ENCODE assay signal across 21 cellular contexts in the genomic region with DNA sequence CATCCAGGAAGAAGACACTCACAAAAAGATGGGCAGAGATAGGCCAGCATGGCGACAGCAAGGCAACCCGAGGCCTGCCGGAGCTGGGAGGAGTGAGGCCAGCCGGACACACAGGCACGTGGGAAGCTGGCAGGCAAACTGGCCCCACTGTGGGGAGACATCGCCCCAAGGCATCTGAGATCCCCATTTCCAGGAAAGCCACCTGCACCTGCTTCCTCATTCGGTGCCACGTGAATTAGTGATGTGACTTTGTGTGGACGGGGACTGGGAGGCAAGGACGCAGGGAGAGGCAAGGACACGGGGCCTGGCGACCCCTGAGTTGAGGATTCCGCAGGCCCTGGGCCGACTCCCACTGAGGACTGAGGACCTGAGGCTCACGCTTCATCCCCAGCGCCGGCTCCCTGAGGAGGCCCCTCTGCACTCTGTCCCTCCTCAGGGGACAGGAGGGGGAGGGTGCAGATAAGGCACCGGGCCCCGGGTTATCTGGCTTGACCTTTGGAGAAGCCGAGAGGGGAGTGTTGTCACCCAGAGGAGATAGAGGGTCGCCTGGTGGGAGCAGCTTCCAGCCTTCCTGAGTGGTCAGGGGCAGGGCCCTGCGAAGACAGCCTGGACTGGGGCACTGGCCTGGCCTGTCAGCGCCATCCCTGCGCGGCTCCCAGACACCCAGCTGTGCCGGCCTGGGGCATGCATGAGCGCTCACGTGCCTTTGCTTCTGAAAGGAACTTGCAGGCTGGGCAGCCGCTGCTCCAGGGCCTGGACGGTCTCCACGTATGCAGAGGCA. TPM values are rescaled to one million over a fixed set of nuclear protein-coding genes. Genes with fewer than 3 reads are reported as not detected.
DNase-seq lines count a peak whose midpoint lies in the region; ATAC-seq and TF ChIP-seq lines count a peak whose summit lies in the region.
"Had no signal": no experiment of that assay in that cellular context is flagged by ENCODE, and none has a peak within 500 bp of the region (broad histone marks: within the 10 kb centered on the region; RNA-seq: fewer than 3 reads in every experiment).

No MANE protein-coding gene starts in this region.

- no peak overlapping the region for H3K9ac ChIP-seq in BLaER1 treated with 17β-estradiol and CSF1 and Interleukin-3, amounts not matched to agents 10 nM and 100 nM

- DNase-seq in RWPE2 (ENCODE audit: low spot score) = peak; percentile 67
- DNase-seq in heart right ventricle = peak; percentile 54 to 57
- DNase-seq in mucosa of descending colon = no peak
- no peak for DNase-seq in DMS 273 (lab: John Stamatoyannopoulos, UW; ENCODE audit: unreplicated experiment)
- DNase-seq in AG08395 (ENCODE audit: low spot score) = no peak
- DNase-seq in amygdala (lab: John Stamatoyannopoulos, UW) = no peak
- DNase-seq: activated CD4-positive, CD25-positive, alpha-beta regulatory T cell treated with anti-CD3 and anti-CD28 coated beads, Interleukin-2, amount 50 U/mL, for 72 hours; CD4-positive, alpha-beta memory T cell; DMS79 treated with DMSO at 0.1 percent for 48 hours; kidney glomerular epithelial cell; NCI-H2171; NCI-H82 had no signal

- H4K20me1 ChIP-seq in BLaER1 treated with 17β-estradiol and CSF1 and Interleukin-3, amounts not matched to agents 10 nM and 100 nM = peaks cover 0 to 8% (median 0%) of the 10 kb centered on the region in 11 experiments; a peak in 1 of 22 replicates

- H3K4me1 ChIP-seq in BLaER1 treated with 17β-estradiol and CSF1 and Interleukin-3, amounts not matched to agents 10 nM and 100 nM = peaks cover 0 to 40% (median 29%) of the 10 kb centered on the region in 10 experiments; a peak in 12 of 20 replicates
- H3K4me1 ChIP-seq in RWPE2 (ENCODE audit: insufficient read depth, poor library complexity, severe bottlenecking) (no peaks in the 10 kb centered on the region), heart right ventricle (peaks cover 0 to 17% (median 4%) of the 10 kb centered on the region in 9 donors), mucosa of descending colon (ENCODE audit: low read depth) (peaks cover 4% of the 10 kb centered on the region)

- H3K27me3 ChIP-seq in BLaER1 treated with 17β-estradiol and CSF1 and Interleukin-3, amounts not matched to agents 10 nM and 100 nM = peaks cover 0 to 28% (median 17%) of the 10 kb centered on the region in 11 experiments; a peak in 14 of 22 replicates
- H3K27me3 ChIP-seq in RWPE2 (ENCODE audit: insufficient read depth, poor library complexity, severe bottlenecking) (peaks cover 7% of the 10 kb centered on the region), heart right ventricle (peaks cover 0 to 43% (median 16%) of the 10 kb centered on the region in 7 donors)

- no peaks in the 10 kb centered on the region for H3K36me3 ChIP-seq in BLaER1 treated with 17β-estradiol and CSF1 and Interleukin-3, amounts not matched to agents 10 nM and 100 nM
- no peaks in the 10 kb centered on the region for H3K36me3 ChIP-seq in RWPE2 (ENCODE audit: low read depth)
- H3K36me3 ChIP-seq in heart right ventricle = no peaks in the 10 kb centered on the region
- H3K36me3 ChIP-seq in mucosa of descending colon (ENCODE audit: low read depth) = no peaks in the 10 kb centered on the region
- H3K36me3 ChIP-seq: thoracic aorta had no signal

- no peaks in the 10 kb centered on the region for H3K9me3 ChIP-seq in BLaER1 treated with 17β-estradiol and CSF1 and Interleukin-3, amounts not matched to agents 10 nM and 100 nM (replicated peaks in 1 of 11)
- H3K9me3 ChIP-seq in RWPE2 (ENCODE audit: severe bottlenecking) (no peaks in the 10 kb centered on the region), heart right ventricle (no peaks in the 10 kb centered on the region), mucosa of descending colon (no peaks in the 10 kb centered on the region)
- H3K9me3 ChIP-seq: thoracic aorta had no signal

- H3K27ac ChIP-seq in BLaER1 treated with 17β-estradiol and CSF1 and Interleukin-3, amounts not matched to agents 10 nM and 100 nM = no peak overlapping the region
- no peak overlapping the region for H3K27ac ChIP-seq in RWPE2 (ENCODE audit: poor library complexity, severe bottlenecking)
- H3K27ac ChIP-seq in heart right ventricle = peak overlapping the region in 6 of 10 donors; percentile 25 to 68 (median 58)
- H3K27ac ChIP-seq: hepatocyte, thoracic aorta had no signal

- intact Hi-C loops in heart right ventricle (cut with DNase I) = no loop called here
- intact Hi-C loops in mucosa of descending colon (cut with DNase I, micrococcal nuclease) = no loop called here

- ATAC-seq in RWPE2 (ENCODE audit: low read depth) (no peak), heart right ventricle (peak; percentile 66 to 92 (median 87)), mucosa of descending colon (peak; percentile 14), GM19452 (IDR thresholded peaks at IDR 0.05; ENCODE audit: unreplicated experiment) (no peak)
- ATAC-seq: activated naive CD4-positive, alpha-beta T cell treated with anti-CD3 and anti-CD28 coated beads, Interleukin-2, amount 50 U/mL, for 72 hours had no signal

- 29 to 33% methylated on average over 31 of the region's 31 CpGs for WGBS in heart right ventricle, 2 donors

- TF ChIP-seq CTCF in RWPE2 (IDR thresholded peaks at IDR 0.05; ENCODE audit: poor library complexity, severe bottlenecking) (no peak), heart right ventricle (IDR thresholded peaks at IDR 0.05) (no peak), mucosa of descending colon (IDR thresholded peaks at IDR 0.05) (no peak)

- peak overlapping the region in 8 of 11 experiments; percentile 25 to 58 (median 50); a peak in 13 of 22 replicates for H3K4me2 ChIP-seq in BLaER1 treated with 17β-estradiol and CSF1 and Interleukin-3, amounts not matched to agents 10 nM and 100 nM
- H3K4me2 ChIP-seq: hepatocyte had no signal

- H3K4me3 ChIP-seq in BLaER1 treated with 17β-estradiol and CSF1 and Interleukin-3, amounts not matched to agents 10 nM and 100 nM = no peak overlapping the region
- H3K4me3 ChIP-seq in RWPE2 (ENCODE audit: severe bottlenecking) (no peak overlapping the region), heart right ventricle (no peak overlapping the region), mucosa of descending colon (no peak overlapping the region)
- H3K4me3 ChIP-seq: hepatocyte, thoracic aorta had no signal

RNA-seq across cellular contexts. Expression of a gene that starts 39.7 kb away (rescaled TPM):
- 100 to 1,000 TPM in 3 of 10 donors, 10 to 100 TPM in 7; 60.2 to 137 (median 84.3) TPM for total RNA-seq in heart right ventricle
- polyA plus RNA-seq in heart right ventricle = 100 to 1,000 TPM; 187 to 198 TPM
- total RNA-seq in mucosa of descending colon = 10 to 100 TPM; 38.7 to 43.5 (median 39.3) TPM

RNA-seq across cellular contexts. Expression of a gene that starts 41.3 kb away (rescaled TPM):
- total RNA-seq in heart right ventricle (10 to 100 TPM; 43.4 to 76.9 (median 49.8) TPM), mucosa of descending colon (10 to 100 TPM; 26.3 to 41.4 (median 28.6) TPM)
- 100 to 1,000 TPM in 1 of 2 donors, 10 to 100 TPM in 1; 45.5 to 126 TPM for polyA plus RNA-seq in heart right ventricle

RNA-seq across cellular contexts. Expression of a gene that starts 41.8 kb away (rescaled TPM):
- total RNA-seq in heart right ventricle (10 to 100 TPM in 8 of 10 donors, 1 to 10 TPM in 2; 9.7 to 19.1 (median 11.7) TPM), mucosa of descending colon (not detected)
- 10 to 100 TPM in 1 of 2 donors, 1 to 10 TPM in 1; 6.1 to 10.2 TPM for polyA plus RNA-seq in heart right ventricle
- total RNA-seq: activated CD8-positive, alpha-beta memory T cell treated with anti-CD3 and anti-CD28 coated beads for 36 hours; activated naive CD4-positive, alpha-beta T cell treated with anti-CD3 and anti-CD28 coated beads, Interleukin-2, amount 50 U/mL, for 72 hours; activated T-helper 1 cell treated with anti-CD3 and anti-CD28 coated beads, Interleukin-12 subunit alpha, Interleukin-12 subunit beta, Interleukin-2, Interleukin-4 antibody, amounts not matched to agents 30 ng/mL and 10 ng/mL and 1 ng/mL, durations not matched to agents 14 hours and 24 hours and 36 hours; CD4-positive, alpha-beta memory T cell; hepatocyte; HT1080; mesothelial cell of epicardium; thoracic aorta had no signal
- polyA plus RNA-seq: CD4-positive, alpha-beta memory T cell; hepatocyte had no signal

Comparison
In these comparisons a context has a peak if more than half of its experiments do, and no peak if none do; other contexts are left out.
1. H3K27ac ChIP-seq: peak in heart right ventricle (6 of 10); none in BLaER1 treated with 17β-estradiol and CSF1 and Interleukin-3, amounts not matched to agents 10 nM and 100 nM (0 of 11) and RWPE2 (single experiment).
2. ATAC-seq: peak in heart right ventricle (8 of 8) and mucosa of descending colon (single experiment); none in RWPE2 (single experiment) and GM19452 (single experiment).
3. DNase-seq: peak in RWPE2 (single experiment) and heart right ventricle (2 of 2); none in mucosa of descending colon (0 of 3), DMS 273 (single experiment), AG08395 (single experiment) and amygdala (0 of 56).
4. RNA of a gene that starts 41.8 kb away (total RNA-seq): 9.7 to 19.1 TPM in heart right ventricle; not detected in mucosa of descending colon; every median in the first group is over 10 times any median in the second.